1 cellular context compared by ENCODE assay signal in the genomic region with DNA sequence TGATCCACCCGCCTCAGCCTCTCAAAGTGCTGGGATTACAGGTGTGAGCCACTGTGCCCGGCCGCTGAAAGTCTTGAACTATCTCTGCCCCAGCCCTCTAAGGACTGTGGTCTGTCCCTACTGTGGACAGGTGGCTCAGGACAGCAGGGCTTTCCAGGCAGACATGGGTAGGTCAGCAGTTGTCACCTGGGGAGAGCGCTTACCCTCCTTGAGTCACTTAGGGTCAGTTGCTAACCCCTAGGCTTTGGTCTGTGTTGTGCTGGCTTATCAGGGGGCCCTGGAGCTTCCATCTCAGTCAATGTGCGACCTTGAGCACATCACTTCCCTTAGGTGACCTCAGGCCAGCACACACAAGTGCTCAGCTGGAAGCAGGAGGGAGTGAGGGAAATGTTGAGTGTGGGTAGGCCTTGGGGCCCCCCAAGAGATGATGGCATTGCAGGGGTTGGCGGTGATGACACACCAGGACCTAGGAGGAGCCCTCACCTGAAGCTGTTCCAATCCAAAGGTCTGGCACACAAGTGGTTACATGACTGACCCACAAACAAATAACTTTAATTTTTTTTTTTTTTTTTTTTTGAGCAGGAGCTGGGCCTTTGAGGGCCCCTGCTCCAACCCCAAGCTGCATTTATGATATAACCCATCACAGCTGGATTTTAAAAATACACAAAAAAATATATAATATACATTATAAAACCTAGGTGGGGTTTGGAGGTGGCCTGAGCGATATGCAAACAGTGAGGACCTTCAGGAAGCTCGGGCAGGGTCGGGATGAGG.
TF ChIP-seq lines count a peak whose summit lies in the region.

No MANE protein-coding gene starts in this region.

TF ChIP-seq in HepG2, 621 proteins besides CTCF, POLR2A, EP300 and RAD21 (continues in another document):
- TF ChIP-seq ZFP41 (CRISPR knock-in tag; IDR thresholded peaks at IDR 0.05; ENCODE audit: borderline replicate concordance), result no peak
- no peak for TF ChIP-seq NONO (IDR thresholded peaks at IDR 0.05)
- peak; percentile 64 for TF ChIP-seq NONO (CRISPR knock-in tag; conservative IDR thresholded peaks at IDR 0.05)
- no peak for TF ChIP-seq ZNF562 (CRISPR knock-in tag; IDR thresholded peaks at IDR 0.05; ENCODE audit: borderline replicate concordance)
- TF ChIP-seq ZBTB1 (CRISPR knock-in tag; IDR thresholded peaks at IDR 0.05; ENCODE audit: borderline replicate concordance), result no peak
- TF ChIP-seq SALL1 (CRISPR knock-in tag; IDR thresholded peaks at IDR 0.05), result peak; percentile 44; the same call in 1 of the 2 replicates
- no peak for TF ChIP-seq RARG (CRISPR knock-in tag; IDR thresholded peaks at IDR 0.05; ENCODE audit: low read depth)
- TF ChIP-seq, protein P1, sequence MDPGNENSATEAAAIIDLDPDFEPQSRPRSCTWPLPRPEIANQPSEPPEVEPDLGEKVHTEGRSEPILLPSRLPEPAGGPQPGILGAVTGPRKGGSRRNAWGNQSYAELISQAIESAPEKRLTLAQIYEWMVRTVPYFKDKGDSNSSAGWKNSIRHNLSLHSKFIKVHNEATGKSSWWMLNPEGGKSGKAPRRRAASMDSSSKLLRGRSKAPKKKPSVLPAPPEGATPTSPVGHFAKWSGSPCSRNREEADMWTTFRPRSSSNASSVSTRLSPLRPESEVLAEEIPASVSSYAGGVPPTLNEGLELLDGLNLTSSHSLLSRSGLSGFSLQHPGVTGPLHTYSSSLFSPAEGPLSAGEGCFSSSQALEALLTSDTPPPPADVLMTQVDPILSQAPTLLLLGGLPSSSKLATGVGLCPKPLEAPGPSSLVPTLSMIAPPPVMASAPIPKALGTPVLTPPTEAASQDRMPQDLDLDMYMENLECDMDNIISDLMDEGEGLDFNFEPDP (CRISPR knock-in tag; conservative IDR thresholded peaks at IDR 0.05), result no peak
- no peak for TF ChIP-seq LCORL (IDR thresholded peaks at IDR 0.05)
- no peak for TF ChIP-seq LCORL (CRISPR knock-in tag; IDR thresholded peaks at IDR 0.05)
- no peak for TF ChIP-seq DR1 (CRISPR knock-in tag; IDR thresholded peaks at IDR 0.05)
- no peak for TF ChIP-seq ATRX (CRISPR knock-in tag; IDR thresholded peaks at IDR 0.05; ENCODE audit: borderline replicate concordance)
- no peak for TF ChIP-seq ZNF337 (CRISPR knock-in tag; IDR thresholded peaks at IDR 0.05; ENCODE audit: borderline replicate concordance, low read depth)
- TF ChIP-seq ZNF318 (CRISPR knock-in tag; IDR thresholded peaks at IDR 0.05), result no peak
- TF ChIP-seq JDP2 (CRISPR knock-in tag; IDR thresholded peaks at IDR 0.05; ENCODE audit: borderline replicate concordance), result no peak
- no peak for TF ChIP-seq ZNF746 (CRISPR knock-in tag; IDR thresholded peaks at IDR 0.05)
- no peak for TF ChIP-seq SP2 (CRISPR knock-in tag; IDR thresholded peaks at IDR 0.05)
- peak; percentile 48; the same call in 1 of the 2 replicates for TF ChIP-seq RFXAP (CRISPR knock-in tag; IDR thresholded peaks at IDR 0.05; ENCODE audit: borderline replicate concordance)
- no peak for TF ChIP-seq SMYD3 (CRISPR knock-in tag; IDR thresholded peaks at IDR 0.05)
- 0 out of 2 replicates have a peak, but pooled peaks have one; percentile 23 for TF ChIP-seq TSC22D2 (CRISPR knock-in tag; IDR thresholded peaks at IDR 0.05; ENCODE audit: borderline replicate concordance)
- TF ChIP-seq ZNF891 (CRISPR knock-in tag; IDR thresholded peaks at IDR 0.05), result 0 out of 2 replicates have a peak, but pooled peaks have one; percentile 35
- TF ChIP-seq AHDC1 (CRISPR knock-in tag; IDR thresholded peaks at IDR 0.05; ENCODE audit: borderline replicate concordance), result no peak
- TF ChIP-seq, protein P2, sequence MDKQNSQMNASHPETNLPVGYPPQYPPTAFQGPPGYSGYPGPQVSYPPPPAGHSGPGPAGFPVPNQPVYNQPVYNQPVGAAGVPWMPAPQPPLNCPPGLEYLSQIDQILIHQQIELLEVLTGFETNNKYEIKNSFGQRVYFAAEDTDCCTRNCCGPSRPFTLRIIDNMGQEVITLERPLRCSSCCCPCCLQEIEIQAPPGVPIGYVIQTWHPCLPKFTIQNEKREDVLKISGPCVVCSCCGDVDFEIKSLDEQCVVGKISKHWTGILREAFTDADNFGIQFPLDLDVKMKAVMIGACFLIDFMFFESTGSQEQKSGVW (CRISPR knock-in tag; IDR thresholded peaks at IDR 0.05; ENCODE audit: borderline replicate concordance), result no peak
- no peak for TF ChIP-seq EED (CRISPR knock-in tag; IDR thresholded peaks at IDR 0.05)
- no peak for TF ChIP-seq ZNF724P (CRISPR knock-in tag; IDR thresholded peaks at IDR 0.05; ENCODE audit: borderline replicate concordance)
- TF ChIP-seq PCBP2 (optimal IDR thresholded peaks at IDR 0.05; ENCODE audit: low read depth, low read length, poor library complexity, severe bottlenecking), result no peak
- TF ChIP-seq, protein P3, sequence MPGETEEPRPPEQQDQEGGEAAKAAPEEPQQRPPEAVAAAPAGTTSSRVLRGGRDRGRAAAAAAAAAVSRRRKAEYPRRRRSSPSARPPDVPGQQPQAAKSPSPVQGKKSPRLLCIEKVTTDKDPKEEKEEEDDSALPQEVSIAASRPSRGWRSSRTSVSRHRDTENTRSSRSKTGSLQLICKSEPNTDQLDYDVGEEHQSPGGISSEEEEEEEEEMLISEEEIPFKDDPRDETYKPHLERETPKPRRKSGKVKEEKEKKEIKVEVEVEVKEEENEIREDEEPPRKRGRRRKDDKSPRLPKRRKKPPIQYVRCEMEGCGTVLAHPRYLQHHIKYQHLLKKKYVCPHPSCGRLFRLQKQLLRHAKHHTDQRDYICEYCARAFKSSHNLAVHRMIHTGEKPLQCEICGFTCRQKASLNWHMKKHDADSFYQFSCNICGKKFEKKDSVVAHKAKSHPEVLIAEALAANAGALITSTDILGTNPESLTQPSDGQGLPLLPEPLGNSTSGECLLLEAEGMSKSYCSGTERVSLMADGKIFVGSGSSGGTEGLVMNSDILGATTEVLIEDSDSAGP (CRISPR knock-in tag; IDR thresholded peaks at IDR 0.05; ENCODE audit: borderline replicate concordance), result 0 out of 2 replicates have a peak, but pooled peaks have one; percentile 26
- no peak for TF ChIP-seq GPN1 (CRISPR knock-in tag; IDR thresholded peaks at IDR 0.05; ENCODE audit: borderline replicate concordance)
- TF ChIP-seq, protein P4, sequence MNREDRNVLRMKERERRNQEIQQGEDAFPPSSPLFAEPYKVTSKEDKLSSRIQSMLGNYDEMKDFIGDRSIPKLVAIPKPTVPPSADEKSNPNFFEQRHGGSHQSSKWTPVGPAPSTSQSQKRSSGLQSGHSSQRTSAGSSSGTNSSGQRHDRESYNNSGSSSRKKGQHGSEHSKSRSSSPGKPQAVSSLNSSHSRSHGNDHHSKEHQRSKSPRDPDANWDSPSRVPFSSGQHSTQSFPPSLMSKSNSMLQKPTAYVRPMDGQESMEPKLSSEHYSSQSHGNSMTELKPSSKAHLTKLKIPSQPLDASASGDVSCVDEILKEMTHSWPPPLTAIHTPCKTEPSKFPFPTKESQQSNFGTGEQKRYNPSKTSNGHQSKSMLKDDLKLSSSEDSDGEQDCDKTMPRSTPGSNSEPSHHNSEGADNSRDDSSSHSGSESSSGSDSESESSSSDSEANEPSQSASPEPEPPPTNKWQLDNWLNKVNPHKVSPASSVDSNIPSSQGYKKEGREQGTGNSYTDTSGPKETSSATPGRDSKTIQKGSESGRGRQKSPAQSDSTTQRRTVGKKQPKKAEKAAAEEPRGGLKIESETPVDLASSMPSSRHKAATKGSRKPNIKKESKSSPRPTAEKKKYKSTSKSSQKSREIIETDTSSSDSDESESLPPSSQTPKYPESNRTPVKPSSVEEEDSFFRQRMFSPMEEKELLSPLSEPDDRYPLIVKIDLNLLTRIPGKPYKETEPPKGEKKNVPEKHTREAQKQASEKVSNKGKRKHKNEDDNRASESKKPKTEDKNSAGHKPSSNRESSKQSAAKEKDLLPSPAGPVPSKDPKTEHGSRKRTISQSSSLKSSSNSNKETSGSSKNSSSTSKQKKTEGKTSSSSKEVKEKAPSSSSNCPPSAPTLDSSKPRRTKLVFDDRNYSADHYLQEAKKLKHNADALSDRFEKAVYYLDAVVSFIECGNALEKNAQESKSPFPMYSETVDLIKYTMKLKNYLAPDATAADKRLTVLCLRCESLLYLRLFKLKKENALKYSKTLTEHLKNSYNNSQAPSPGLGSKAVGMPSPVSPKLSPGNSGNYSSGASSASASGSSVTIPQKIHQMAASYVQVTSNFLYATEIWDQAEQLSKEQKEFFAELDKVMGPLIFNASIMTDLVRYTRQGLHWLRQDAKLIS (CRISPR knock-in tag; IDR thresholded peaks at IDR 0.05), result no peak
